ENCODE assay signal across 18 cellular contexts in the genomic region with DNA sequence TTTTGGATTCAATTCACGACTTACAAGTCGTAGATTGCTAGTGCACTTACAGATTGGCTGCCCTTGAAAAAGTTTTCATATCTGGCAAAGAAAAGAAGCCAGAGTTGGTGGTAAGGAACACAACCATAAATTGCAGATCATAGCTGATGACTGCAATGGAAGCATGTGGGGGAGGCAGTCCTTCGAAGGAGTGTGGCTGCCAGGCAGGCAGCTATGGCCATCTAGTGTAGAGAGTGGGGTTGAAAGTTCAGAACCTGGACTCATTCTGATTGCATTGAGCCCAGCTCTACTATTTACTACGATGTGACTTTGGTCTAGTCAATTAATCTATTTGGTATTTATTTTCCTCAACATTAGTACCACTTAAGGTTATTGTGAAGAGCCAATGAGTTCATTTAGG. TPM values are rescaled to one million over a fixed set of nuclear protein-coding genes. Genes with fewer than 3 reads are reported as not detected.
A peak's percentile ranks its signal among the peaks of the same experiment; 100 is the strongest.
DNase-seq lines count a peak whose midpoint lies in the region; ATAC-seq and TF ChIP-seq lines count a peak whose summit lies in the region.
"Had no signal": no experiment of that assay in that cellular context is flagged by ENCODE, and none has a peak within 500 bp of the region (broad histone marks: within the 10 kb centered on the region; RNA-seq: fewer than 3 reads in every experiment).

No MANE protein-coding gene starts in this region.

- H3K4me2 ChIP-seq in H9 (ENCODE audit: insufficient read depth, insufficient read length, low read length) (no peak overlapping the region), neural cell (ENCODE audit: low read length) (no peak overlapping the region)
- H3K4me2 ChIP-seq: KMS-11 had no signal

- TF ChIP-seq RAD21 in neural cell (conservative IDR thresholded peaks at IDR 0.05): no peak

- no peak overlapping the region for H3K18ac ChIP-seq in H9 (ENCODE audit: insufficient read length, low read depth, low read length)

- H3K9me3 ChIP-seq in H9 (ENCODE audit: control insufficient read depth, low read depth, low read length) (no peaks in the 10 kb centered on the region), neural cell (ENCODE audit: low read length) (no peaks in the 10 kb centered on the region)

- no peak overlapping the region for H3K14ac ChIP-seq in H9 (ENCODE audit: insufficient read depth, low read length)

- H3K9ac ChIP-seq in H9 (ENCODE audit: extremely low read depth, insufficient read length, low read length): no peak overlapping the region
- H3K9ac ChIP-seq in neural cell (ENCODE audit: low read length): no peak overlapping the region
- H3K9ac ChIP-seq: KMS-11 had no signal

- H3F3A ChIP-seq in neural cell (ENCODE audit: insufficient read depth, low read length, poor library complexity, severe bottlenecking): no peaks in the 10 kb centered on the region

- H3K9me3 Mint-ChIP-seq in H9: no peaks in the 10 kb centered on the region
- H3K9me3 Mint-ChIP-seq: CD8-positive, alpha-beta T cell had no signal

- H3K27me3 ChIP-seq in H9 (ENCODE audit: insufficient read depth, low read length) (no peaks in the 10 kb centered on the region), neural cell (ENCODE audit: insufficient read depth, low read depth, low read length) (no peaks in the 10 kb centered on the region)

- no peak overlapping the region for H3K27ac Mint-ChIP-seq in H9
- H3K27ac Mint-ChIP-seq: CD8-positive, alpha-beta T cell had no signal

- no peak overlapping the region for H4K8ac ChIP-seq in H9 (replicated peaks; ENCODE audit: insufficient read length, low read depth, low read length)

- H2BK20ac ChIP-seq in H9 (ENCODE audit: low read depth, low read length, poor library complexity, severe bottlenecking): no peak overlapping the region

- H2AK5ac ChIP-seq in H9 (ENCODE audit: insufficient read length, low read length): no peak overlapping the region

- H4K20me1 ChIP-seq in H9 (ENCODE audit: control insufficient read depth, insufficient read depth, insufficient read length) (no peaks in the 10 kb centered on the region), neural cell (ENCODE audit: insufficient read depth) (no peaks in the 10 kb centered on the region)

- no peak overlapping the region for H3K56ac ChIP-seq in H9 (ENCODE audit: insufficient read length, low read depth, low read length)

- H2BK15ac ChIP-seq in H9 (ENCODE audit: low read depth, low read length): no peak overlapping the region

- no peaks in the 10 kb centered on the region for H3K9me2 ChIP-seq in neural cell (ENCODE audit: insufficient read depth, low read length)

- no peak overlapping the region for H3K4ac ChIP-seq in H9 (ENCODE audit: low read depth, low read length)

- DNase-seq in H9: no peak
- DNase-seq in NCI-H524 (lab: John Stamatoyannopoulos, UW): peak; percentile 39 to 50
- peak in 4 of 61 donors; percentile 14 to 71 (median 20) for DNase-seq in caudate nucleus (lab: John Stamatoyannopoulos, UW)
- no peak for DNase-seq in NCI-H1436 treated with DMSO at 0.1 percent for 48 hours (lab: John Stamatoyannopoulos, UW)
- DNase-seq in activated CD4-positive, alpha-beta T cell treated with anti-CD3 and anti-CD28 coated beads for 48 hours: no peak
- DNase-seq: CD8-positive, alpha-beta T cell; GOT3; NCI-H2107; NCI-H345 had no signal

- no peak overlapping the region for H3K4me3 Mint-ChIP-seq in H9
- H3K4me3 Mint-ChIP-seq: CD8-positive, alpha-beta T cell had no signal

- WGBS in H9 (ENCODE audit: extremely low coverage, insufficient read length, low lambda C conversion rate): no CpG with 5 or more reads among the region's 4 CpGs

- H2BK12ac ChIP-seq in H9 (ENCODE audit: insufficient read length, low read depth, low read length): no peak overlapping the region

- peak overlapping the region; percentile 26 for H3K4me3 ChIP-seq in neural cell (ENCODE audit: low read length)

- H2BK120ac ChIP-seq in H9 (ENCODE audit: low read depth, low read length, poor library complexity, severe bottlenecking): no peak overlapping the region

- no peak overlapping the region for H4K91ac ChIP-seq in H9 (ENCODE audit: insufficient read length, low read depth, low read length)

- H3K27me3 Mint-ChIP-seq in H9 (ENCODE audit: low read depth): no peaks in the 10 kb centered on the region

- TF ChIP-seq CTCF in H9 (conservative IDR thresholded peaks at IDR 0.05) (peak; percentile 22; the same call in 1 of the 3 replicates), neural cell (IDR thresholded peaks at IDR 0.05; ENCODE audit: poor library complexity, severe bottlenecking) (no peak)

- no peaks in the 10 kb centered on the region for H3K79me2 ChIP-seq in H9 (ENCODE audit: insufficient read depth, low read length)
- H3K79me2 ChIP-seq in neural cell (replicated peaks; ENCODE audit: insufficient read depth, low read length): peaks cover 91% of the 10 kb centered on the region

- H3T11ph ChIP-seq in H9 (ENCODE audit: low read length): no peak overlapping the region

- no peaks in the 10 kb centered on the region for H3K36me3 ChIP-seq in neural cell (ENCODE audit: insufficient read depth, low read length)

- no peak overlapping the region for H2AFZ ChIP-seq in H9 (ENCODE audit: low read length)
- H2AFZ ChIP-seq in neural cell (ENCODE audit: low read depth, low read length): no peak overlapping the region

- no peak overlapping the region for H2BK5ac ChIP-seq in H9 (ENCODE audit: insufficient read length, low read length)

- H3K27ac ChIP-seq in H9 (ENCODE audit: insufficient read length, low read depth, low read length): no peak overlapping the region
- H3K27ac ChIP-seq in caudate nucleus (ENCODE audit: low read depth, low read length): peak overlapping the region; percentile 24
- no peak overlapping the region for H3K27ac ChIP-seq in neural cell (ENCODE audit: low read length)
- H3K27ac ChIP-seq: KMS-11 had no signal

- ATAC-seq in GM18517 (IDR thresholded peaks at IDR 0.05; ENCODE audit: unreplicated experiment): no peak
- ATAC-seq: CD8-positive, alpha-beta T cell; HepG2; Right ventricle myocardium inferior; SK-N-SH treated with all-trans-retinoic acid at 6 μM for 48 hours had no signal

- H3K4me1 Mint-ChIP-seq in H9: peaks cover 8 to 17% of the 10 kb centered on the region in 2 experiments

- no peaks in the 10 kb centered on the region for H3K79me1 ChIP-seq in H9 (ENCODE audit: insufficient read depth, low read depth, low read length, poor library complexity, severe bottlenecking)

- no peaks in the 10 kb centered on the region for H3K36me3 Mint-ChIP-seq in H9 (ENCODE audit: insufficient read depth in 1 of 3, low read depth in 3 of 3)
- H3K36me3 Mint-ChIP-seq: CD8-positive, alpha-beta T cell had no signal

- no peak for TF ChIP-seq EP300 in neural cell (conservative IDR thresholded peaks at IDR 0.05; ENCODE audit: poor library complexity, severe bottlenecking)

- H4K5ac ChIP-seq in H9 (ENCODE audit: insufficient read length, low read depth, low read length): no peak overlapping the region

- no peaks in the 10 kb centered on the region; the same call in 1 of the 2 replicates for H3K4me1 ChIP-seq in H9 (ENCODE audit: insufficient read depth, low read length)

- no peak overlapping the region for H3K23ac ChIP-seq in H9 (ENCODE audit: insufficient read length, low read depth, low read length)

- H3K23me2 ChIP-seq in H9 (ENCODE audit: insufficient read length, low read depth, low read length, poor library complexity, severe bottlenecking): no peaks in the 10 kb centered on the region

TF ChIP-seq in neural cell, 6 proteins besides CTCF, POLR2A, EP300 and RAD21:
- TF ChIP-seq SMC3 (conservative IDR thresholded peaks at IDR 0.05; ENCODE audit: poor library complexity) (no peak), EZH2 (IDR thresholded peaks at IDR 0.05; ENCODE audit: borderline replicate concordance, insufficient read depth, low read length, poor library complexity, severe bottlenecking) (no peak), POLR2AphosphoS5 (IDR thresholded peaks at IDR 0.05) (no peak), TAF1 (IDR thresholded peaks at IDR 0.05; ENCODE audit: low read depth) (no peak), MXI1 (conservative IDR thresholded peaks at IDR 0.05; ENCODE audit: poor library complexity, severe bottlenecking) (no peak)
- TF ChIP-seq, protein P1, sequence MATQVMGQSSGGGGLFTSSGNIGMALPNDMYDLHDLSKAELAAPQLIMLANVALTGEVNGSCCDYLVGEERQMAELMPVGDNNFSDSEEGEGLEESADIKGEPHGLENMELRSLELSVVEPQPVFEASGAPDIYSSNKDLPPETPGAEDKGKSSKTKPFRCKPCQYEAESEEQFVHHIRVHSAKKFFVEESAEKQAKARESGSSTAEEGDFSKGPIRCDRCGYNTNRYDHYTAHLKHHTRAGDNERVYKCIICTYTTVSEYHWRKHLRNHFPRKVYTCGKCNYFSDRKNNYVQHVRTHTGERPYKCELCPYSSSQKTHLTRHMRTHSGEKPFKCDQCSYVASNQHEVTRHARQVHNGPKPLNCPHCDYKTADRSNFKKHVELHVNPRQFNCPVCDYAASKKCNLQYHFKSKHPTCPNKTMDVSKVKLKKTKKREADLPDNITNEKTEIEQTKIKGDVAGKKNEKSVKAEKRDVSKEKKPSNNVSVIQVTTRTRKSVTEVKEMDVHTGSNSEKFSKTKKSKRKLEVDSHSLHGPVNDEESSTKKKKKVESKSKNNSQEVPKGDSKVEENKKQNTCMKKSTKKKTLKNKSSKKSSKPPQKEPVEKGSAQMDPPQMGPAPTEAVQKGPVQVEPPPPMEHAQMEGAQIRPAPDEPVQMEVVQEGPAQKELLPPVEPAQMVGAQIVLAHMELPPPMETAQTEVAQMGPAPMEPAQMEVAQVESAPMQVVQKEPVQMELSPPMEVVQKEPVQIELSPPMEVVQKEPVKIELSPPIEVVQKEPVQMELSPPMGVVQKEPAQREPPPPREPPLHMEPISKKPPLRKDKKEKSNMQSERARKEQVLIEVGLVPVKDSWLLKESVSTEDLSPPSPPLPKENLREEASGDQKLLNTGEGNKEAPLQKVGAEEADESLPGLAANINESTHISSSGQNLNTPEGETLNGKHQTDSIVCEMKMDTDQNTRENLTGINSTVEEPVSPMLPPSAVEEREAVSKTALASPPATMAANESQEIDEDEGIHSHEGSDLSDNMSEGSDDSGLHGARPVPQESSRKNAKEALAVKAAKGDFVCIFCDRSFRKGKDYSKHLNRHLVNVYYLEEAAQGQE (IDR thresholded peaks at IDR 0.05; ENCODE audit: borderline replicate concordance): no peak

RNA-seq across cellular contexts. Expression of a gene that starts 4.5 kb away (rescaled TPM):
- 2.4 and 2.9 TPM in 2 replicates for total RNA-seq in H9 (2021)
- polyA plus RNA-seq in neural cell: 1,098 and 1,313 TPM in 2 replicates
- polyA minus RNA-seq in neural cell: 691 and 759 TPM in 2 replicates
- total RNA-seq: HepG2; T-helper 1 cell treated with Interleukin-12 subunit alpha and Interleukin-12 subunit beta and Interleukin-4 antibody, amounts not matched to agents 30 ng/mL and 1 ng/mL, for 36 hours had no signal
- polyA plus RNA-seq: AG04450, BJ, HepG2 had no signal

Comparison
In these comparisons a context has a peak if more than half of its experiments do, and no peak if none do; other contexts are left out.
1. DNase-seq: peak in NCI-H524 (2 of 2); none in H9 (single experiment), NCI-H1436 treated with DMSO at 0.1 percent for 48 hours (single experiment) and activated CD4-positive, alpha-beta T cell treated with anti-CD3 and anti-CD28 coated beads for 48 hours (single experiment).